ENCODE assay signal across 1 cellular context in genomic region chr17:38585056-38585804, GRCh38.
A peak's percentile ranks its signal among the peaks of the same experiment; 100 is the strongest.
TF ChIP-seq lines count a peak whose summit lies in the region.

No MANE protein-coding gene starts in this region.

TF ChIP-seq in HepG2, 621 proteins besides CTCF, POLR2A, EP300 and RAD21 (continued from another document and continues in another):
- no peak for TF ChIP-seq IKZF5 (CRISPR knock-in tag; IDR thresholded peaks at IDR 0.05)
- TF ChIP-seq ZNF775 (CRISPR knock-in tag; IDR thresholded peaks at IDR 0.05; ENCODE audit: borderline replicate concordance) = no peak
- TF ChIP-seq PAWR (CRISPR knock-in tag; IDR thresholded peaks at IDR 0.05; ENCODE audit: borderline replicate concordance) = no peak
- 0 out of 2 replicates have a peak, but pooled peaks have one; percentile 61 for TF ChIP-seq NFKB2 (CRISPR knock-in tag; IDR thresholded peaks at IDR 0.05; ENCODE audit: borderline replicate concordance)
- 0 out of 2 replicates have a peak, but pooled peaks have one; percentile 19 for TF ChIP-seq TFDP2 (CRISPR knock-in tag; IDR thresholded peaks at IDR 0.05)
- peak; percentile 30; the same call in 1 of the 2 replicates for TF ChIP-seq KDM3A (CRISPR knock-in tag; IDR thresholded peaks at IDR 0.05; ENCODE audit: low read depth)
- TF ChIP-seq ZNF891 (CRISPR knock-in tag; IDR thresholded peaks at IDR 0.05) = no peak
- TF ChIP-seq DR1 (CRISPR knock-in tag; IDR thresholded peaks at IDR 0.05) = no peak
- peak; percentile 41; the same call in 1 of the 2 replicates for TF ChIP-seq JUND (CRISPR knock-in tag; IDR thresholded peaks at IDR 0.05)
- TF ChIP-seq GTF2F1 (IDR thresholded peaks at IDR 0.05; ENCODE audit: low read length) = no peak
- TF ChIP-seq ZNF276 (CRISPR knock-in tag; IDR thresholded peaks at IDR 0.05; ENCODE audit: low read depth) = no peak
- TF ChIP-seq TBX2 (CRISPR knock-in tag; IDR thresholded peaks at IDR 0.05; ENCODE audit: borderline replicate concordance) = peak; percentile 22; the same call in 1 of the 2 replicates
- 0 out of 2 replicates have a peak, but pooled peaks have one; percentile 32 for TF ChIP-seq ZNF747 (CRISPR knock-in tag; IDR thresholded peaks at IDR 0.05; ENCODE audit: borderline replicate concordance)
- no peak for TF ChIP-seq NCOA5 (CRISPR knock-in tag; IDR thresholded peaks at IDR 0.05)
- no peak for TF ChIP-seq GMEB1 (CRISPR knock-in tag; IDR thresholded peaks at IDR 0.05; ENCODE audit: borderline replicate concordance)
- no peak for TF ChIP-seq SP4 (CRISPR knock-in tag; IDR thresholded peaks at IDR 0.05)
- no peak for TF ChIP-seq KLF12 (CRISPR knock-in tag; IDR thresholded peaks at IDR 0.05; ENCODE audit: borderline replicate concordance)
- 0 out of 2 replicates have a peak, but pooled peaks have one; percentile 17 for TF ChIP-seq FOXP4 (CRISPR knock-in tag; IDR thresholded peaks at IDR 0.05)
- peak; percentile 51; the same call in 1 of the 2 replicates for TF ChIP-seq ZNF350 (CRISPR knock-in tag; IDR thresholded peaks at IDR 0.05; ENCODE audit: borderline replicate concordance, low read depth)
- peak; percentile 10 for TF ChIP-seq ZNF883 (CRISPR knock-in tag; IDR thresholded peaks at IDR 0.05; ENCODE audit: not compliant biosample characterization)
- TF ChIP-seq ZNF292 (CRISPR knock-in tag; IDR thresholded peaks at IDR 0.05; ENCODE audit: borderline replicate concordance, low read depth) = 0 out of 2 replicates have a peak, but pooled peaks have one; percentile 24
- no peak for TF ChIP-seq ZNF281 (CRISPR knock-in tag; IDR thresholded peaks at IDR 0.05; ENCODE audit: borderline replicate concordance)
- TF ChIP-seq ZNF710 (CRISPR knock-in tag; IDR thresholded peaks at IDR 0.05; ENCODE audit: borderline replicate concordance) = no peak
- TF ChIP-seq FOSL2 (CRISPR knock-in tag; IDR thresholded peaks at IDR 0.05) = no peak
- no peak for TF ChIP-seq PHF21A (CRISPR knock-in tag; IDR thresholded peaks at IDR 0.05)
- TF ChIP-seq MEIS1 (CRISPR knock-in tag; IDR thresholded peaks at IDR 0.05; ENCODE audit: borderline replicate concordance) = no peak; the same call in 1 of the 2 replicates
- TF ChIP-seq TOE1 (CRISPR knock-in tag; IDR thresholded peaks at IDR 0.05) = no peak
- no peak for TF ChIP-seq THAP11 (CRISPR knock-in tag; IDR thresholded peaks at IDR 0.05)
- TF ChIP-seq ZNF280B (CRISPR knock-in tag; IDR thresholded peaks at IDR 0.05; ENCODE audit: borderline replicate concordance) = peak; percentile 80; the same call in 1 of the 2 replicates
- TF ChIP-seq ATF4 (CRISPR knock-in tag; IDR thresholded peaks at IDR 0.05) = no peak
- TF ChIP-seq ZNF691 (CRISPR knock-in tag; IDR thresholded peaks at IDR 0.05; ENCODE audit: borderline replicate concordance, low read depth) = no peak
- TF ChIP-seq KDM6A (CRISPR knock-in tag; IDR thresholded peaks at IDR 0.05; ENCODE audit: low read depth) = 0 out of 2 replicates have a peak, but pooled peaks have one; percentile 0
- TF ChIP-seq YEATS4 (CRISPR knock-in tag; IDR thresholded peaks at IDR 0.05; ENCODE audit: borderline replicate concordance) = peak; percentile 43; the same call in 1 of the 2 replicates
- no peak for TF ChIP-seq SMAD9 (CRISPR knock-in tag; IDR thresholded peaks at IDR 0.05)
- no peak for TF ChIP-seq KAT2B (IDR thresholded peaks at IDR 0.05; ENCODE audit: borderline replicate concordance, low read depth, low read length)
- TF ChIP-seq RARG (CRISPR knock-in tag; IDR thresholded peaks at IDR 0.05; ENCODE audit: low read depth) = no peak
- TF ChIP-seq WIZ (CRISPR knock-in tag; IDR thresholded peaks at IDR 0.05) = no peak
- TF ChIP-seq NR2F6 (IDR thresholded peaks at IDR 0.05) = no peak
- TF ChIP-seq NR2F6 (CRISPR knock-in tag; IDR thresholded peaks at IDR 0.05) = peak; percentile 77
- TF ChIP-seq MAZ (IDR thresholded peaks at IDR 0.05; ENCODE audit: borderline replicate concordance, low read depth, low read length) = no peak
- 0 out of 2 replicates have a peak, but pooled peaks have one; percentile 35 for TF ChIP-seq MAZ (CRISPR knock-in tag; IDR thresholded peaks at IDR 0.05; ENCODE audit: low read depth)
- no peak for TF ChIP-seq PLSCR1 (CRISPR knock-in tag; IDR thresholded peaks at IDR 0.05; ENCODE audit: borderline replicate concordance)
- TF ChIP-seq ZNF343 (CRISPR knock-in tag; IDR thresholded peaks at IDR 0.05) = peak; percentile 98
- TF ChIP-seq FOXA3 (CRISPR knock-in tag; IDR thresholded peaks at IDR 0.05) = no peak
- TF ChIP-seq ZNF101 (CRISPR knock-in tag; IDR thresholded peaks at IDR 0.05; ENCODE audit: borderline replicate concordance, low read depth) = no peak
- no peak for TF ChIP-seq SSRP1 (CRISPR knock-in tag; IDR thresholded peaks at IDR 0.05)
- no peak for TF ChIP-seq DDIT3 (CRISPR knock-in tag; IDR thresholded peaks at IDR 0.05)
- peak; percentile 69; the same call in 1 of the 2 replicates for TF ChIP-seq HNRNPL (IDR thresholded peaks at IDR 0.05; ENCODE audit: low read depth, low read length)
